ENCODE assay signal across 1 cellular context in genomic region chr1:183610053-183610452, GRCh38.
TF ChIP-seq lines count a peak whose summit lies in the region.

No MANE protein-coding gene starts in this region.

TF ChIP-seq in SK-N-SH, 30 proteins besides CTCF, POLR2A, EP300 and RAD21 (continued from another document):
- TF ChIP-seq MAX (IDR thresholded peaks at IDR 0.05; ENCODE audit: low read depth) (no peak), TAF1 (IDR thresholded peaks at IDR 0.05; ENCODE audit: borderline replicate concordance, low read depth, low read length) (no peak), TCF12 (IDR thresholded peaks at IDR 0.05) (0 out of 2 replicates have a peak, but pooled peaks have one; percentile 4), SIN3A (IDR thresholded peaks at IDR 0.05; ENCODE audit: borderline replicate concordance, low read depth, low read length) (no peak), RFX5 (IDR thresholded peaks at IDR 0.05; ENCODE audit: low read length) (no peak), FOSL2 (IDR thresholded peaks at IDR 0.05; ENCODE audit: borderline replicate concordance, low read depth) (no peak), EZH2phosphoT487 (IDR thresholded peaks at IDR 0.05; ENCODE audit: borderline replicate concordance, low read depth) (no peak)
- TF ChIP-seq, protein P1, sequence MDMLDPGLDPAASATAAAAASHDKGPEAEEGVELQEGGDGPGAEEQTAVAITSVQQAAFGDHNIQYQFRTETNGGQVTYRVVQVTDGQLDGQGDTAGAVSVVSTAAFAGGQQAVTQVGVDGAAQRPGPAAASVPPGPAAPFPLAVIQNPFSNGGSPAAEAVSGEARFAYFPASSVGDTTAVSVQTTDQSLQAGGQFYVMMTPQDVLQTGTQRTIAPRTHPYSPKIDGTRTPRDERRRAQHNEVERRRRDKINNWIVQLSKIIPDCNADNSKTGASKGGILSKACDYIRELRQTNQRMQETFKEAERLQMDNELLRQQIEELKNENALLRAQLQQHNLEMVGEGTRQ (IDR thresholded peaks at IDR 0.05; ENCODE audit: borderline replicate concordance, low read depth, low read length): no peak
- TF ChIP-seq, protein P2, sequence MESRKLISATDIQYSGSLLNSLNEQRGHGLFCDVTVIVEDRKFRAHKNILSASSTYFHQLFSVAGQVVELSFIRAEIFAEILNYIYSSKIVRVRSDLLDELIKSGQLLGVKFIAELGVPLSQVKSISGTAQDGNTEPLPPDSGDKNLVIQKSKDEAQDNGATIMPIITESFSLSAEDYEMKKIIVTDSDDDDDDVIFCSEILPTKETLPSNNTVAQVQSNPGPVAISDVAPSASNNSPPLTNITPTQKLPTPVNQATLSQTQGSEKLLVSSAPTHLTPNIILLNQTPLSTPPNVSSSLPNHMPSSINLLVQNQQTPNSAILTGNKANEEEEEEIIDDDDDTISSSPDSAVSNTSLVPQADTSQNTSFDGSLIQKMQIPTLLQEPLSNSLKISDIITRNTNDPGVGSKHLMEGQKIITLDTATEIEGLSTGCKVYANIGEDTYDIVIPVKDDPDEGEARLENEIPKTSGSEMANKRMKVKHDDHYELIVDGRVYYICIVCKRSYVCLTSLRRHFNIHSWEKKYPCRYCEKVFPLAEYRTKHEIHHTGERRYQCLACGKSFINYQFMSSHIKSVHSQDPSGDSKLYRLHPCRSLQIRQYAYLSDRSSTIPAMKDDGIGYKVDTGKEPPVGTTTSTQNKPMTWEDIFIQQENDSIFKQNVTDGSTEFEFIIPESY (IDR thresholded peaks at IDR 0.05; ENCODE audit: borderline replicate concordance, low read depth): no peak
